14 cellular contexts compared by ENCODE assay signal in the genomic region with DNA sequence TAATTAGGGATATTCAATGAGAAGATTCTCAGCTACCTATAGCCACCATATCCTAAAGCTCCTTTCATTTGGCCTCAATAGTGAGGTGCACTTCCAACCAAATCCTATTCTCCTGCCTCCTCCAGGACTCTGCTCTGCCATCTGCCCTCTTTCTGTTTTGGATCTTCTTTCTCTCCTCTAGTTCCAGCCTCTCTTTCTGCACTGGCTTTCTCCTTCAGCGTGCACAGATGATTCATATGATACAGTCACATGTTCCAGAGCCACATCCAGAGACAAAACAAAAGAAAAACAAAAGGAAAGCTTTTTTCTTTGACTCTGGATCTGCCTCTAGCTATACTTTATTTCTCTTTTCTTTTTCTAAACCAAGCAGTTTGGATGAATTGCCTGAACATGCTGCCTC.
A peak's percentile ranks its signal among the peaks of the same experiment; 100 is the strongest.
DNase-seq lines count a peak whose midpoint lies in the region; ATAC-seq and TF ChIP-seq lines count a peak whose summit lies in the region.
"Had no signal": no experiment of that assay in that cellular context is flagged by ENCODE, and none has a peak within 500 bp of the region (broad histone marks: within the 10 kb centered on the region; RNA-seq: fewer than 3 reads in every experiment).

No MANE protein-coding gene starts in this region.

- no peak for TF ChIP-seq CTCF in mammary epithelial cell (conservative IDR thresholded peaks at IDR 0.05 in 1 of 2, IDR thresholded peaks at IDR 0.05 in 1 of 2; ENCODE audit: extremely low read depth in 1 of 2, insufficient read depth in 1 of 2, low read depth in 1 of 2, low read length in 2 of 2)

- H3K9ac ChIP-seq in mammary epithelial cell (ENCODE audit: insufficient read depth, low read length), result no peak overlapping the region

- H3K9me3 ChIP-seq in mammary epithelial cell (replicated peaks; ENCODE audit: insufficient read depth, low read length) (no peaks in the 10 kb centered on the region), T-helper 17 cell (ENCODE audit: control insufficient read depth, low read length, poor library complexity, severe bottlenecking) (no peaks in the 10 kb centered on the region)
- H3K9me3 ChIP-seq: colonic mucosa, thyroid gland had no signal

- WGBS in mammary epithelial cell (ENCODE audit: low coverage, missing lambda C conversion rate), result 38% methylated on average over 1 of the region's 1 CpG

- no peak overlapping the region for H3K4me3 Mint-ChIP-seq in T-helper 17 cell
- H3K4me3 Mint-ChIP-seq: nephron had no signal

- intact Hi-C loops in mammary epithelial cell (cut with micrococcal nuclease), result no loop called here

- H3K4me1 ChIP-seq in ACC112 (ENCODE audit: control insufficient read depth, insufficient read depth, low read length, unreplicated experiment) (peaks cover 8% of the 10 kb centered on the region), mammary epithelial cell (ENCODE audit: insufficient read depth, low read length) (peaks cover 8% of the 10 kb centered on the region)
- H3K4me1 ChIP-seq: colonic mucosa, thyroid gland had no signal

- no peaks in the 10 kb centered on the region for H4K20me1 ChIP-seq in mammary epithelial cell (ENCODE audit: insufficient read depth, low read length)

- no peak overlapping the region for H3K27ac Mint-ChIP-seq in T-helper 17 cell
- H3K27ac Mint-ChIP-seq: activated naive CD4-positive, alpha-beta T cell treated with anti-CD3 and anti-CD28 coated beads, Interleukin-2, amount 50 U/mL, for 72 hours; nephron had no signal

- peaks cover 4% of the 10 kb centered on the region for H3K4me1 Mint-ChIP-seq in T-helper 17 cell
- H3K4me1 Mint-ChIP-seq: nephron had no signal

- CTCF ChIA-PET in mammary epithelial cell (lab: Charles Lee; ENCODE audit: low non-redundant PET), result no interaction called here

- H2AFZ ChIP-seq in ACC112 (ENCODE audit: low read length, unreplicated experiment), result peak overlapping the region; percentile 59
- H2AFZ ChIP-seq in mammary epithelial cell (ENCODE audit: low read depth, low read length), result peak overlapping the region; percentile 23

- H3K27me3 ChIP-seq in ACC112 (ENCODE audit: insufficient read depth, low read length) (no peaks in the 10 kb centered on the region), mammary epithelial cell (ENCODE audit: insufficient read depth, low read length) (no peaks in the 10 kb centered on the region)
- H3K27me3 ChIP-seq: colonic mucosa, thyroid gland had no signal

- dilution Hi-C loops in mammary epithelial cell (cut with HindIII; ENCODE audit: low sequenced_read_pairs), result no loop called here

- peaks cover under 1% of the 10 kb centered on the region for H3K27me3 Mint-ChIP-seq in T-helper 17 cell

- in situ Hi-C loops in mammary epithelial cell (cut with MboI; ENCODE audit: low sequenced_read_pairs in 2 of 2), result no loop called here

- ATAC-seq in T-helper 17 cell, result no peak
- ATAC-seq: activated naive CD4-positive, alpha-beta T cell treated with anti-CD3 and anti-CD28 coated beads, Interleukin-2, amount 50 U/mL, for 72 hours had no signal

- peak overlapping the region; percentile 55 for H3K4me2 ChIP-seq in mammary epithelial cell (ENCODE audit: insufficient read depth, low read depth, low read length)

- no peaks in the 10 kb centered on the region; the same call in 1 of the 2 replicates for H3K36me3 ChIP-seq in ACC112 (ENCODE audit: insufficient read depth, low read length)
- no peaks in the 10 kb centered on the region for H3K36me3 ChIP-seq in mammary epithelial cell (ENCODE audit: insufficient read depth, low read length)
- H3K36me3 ChIP-seq: colonic mucosa, thyroid gland had no signal

- H3K27ac ChIP-seq in ACC112 (ENCODE audit: low read depth, low read length) (no peak overlapping the region), mammary epithelial cell (ENCODE audit: insufficient read depth, low read depth, low read length) (no peak overlapping the region)
- H3K27ac ChIP-seq: colonic mucosa, thyroid gland had no signal

- H3K36me3 Mint-ChIP-seq in T-helper 17 cell (ENCODE audit: low read depth), result no peaks in the 10 kb centered on the region
- H3K36me3 Mint-ChIP-seq: activated naive CD4-positive, alpha-beta T cell treated with anti-CD3 and anti-CD28 coated beads, Interleukin-2, amount 50 U/mL, for 72 hours had no signal

- no TSS peak for BruUV-seq in mammary epithelial cell (replicated peaks; lab: Mats Ljungman, UMichigan)

- no peaks in the 10 kb centered on the region for H3K79me2 ChIP-seq in ACC112 (ENCODE audit: control insufficient read depth, insufficient read depth, low read length, unreplicated experiment)
- no peaks in the 10 kb centered on the region for H3K79me2 ChIP-seq in mammary epithelial cell (ENCODE audit: insufficient read depth, low read length)

- DNase-seq in HPDE6-E6E7 (ENCODE audit: extremely low spot score) (peak; percentile 14), mammary epithelial cell (peak; percentile 21), glomerular visceral epithelial cell (ENCODE audit: extremely low spot score) (peak; percentile 14), NCI-H510A treated with DMSO at 0.1 percent for 48 hours (lab: John Stamatoyannopoulos, UW) (no peak), NCI-H345 (lab: John Stamatoyannopoulos, UW) (no peak), ureter (ENCODE audit: low spot score) (no peak), T-helper 17 cell (no peak)
- DNase-seq: colonic mucosa; NCI-H2029; stimulated activated CD4-positive, alpha-beta T cell treated with anti-CD3 and anti-CD28 coated beads, Interleukin-2, amount 100 ng/mL, for 24 hours; thyroid gland had no signal

- 0 out of 2 replicates have a peak overlapping the region, but pooled peaks have one; percentile 11 for H3K4me3 ChIP-seq in ACC112 (ENCODE audit: low read depth, low read length)
- H3K4me3 ChIP-seq in mammary epithelial cell (replicated peaks in 1 of 3; ENCODE audit: insufficient read depth in 1 of 3, low read depth in 2 of 3, low read length in 3 of 3), result no peak overlapping the region
- H3K4me3 ChIP-seq: colonic mucosa, thyroid gland had no signal

Comparison
In these comparisons a context has a peak if more than half of its experiments do, and no peak if none do; other contexts are left out.
1. DNase-seq: peak in HPDE6-E6E7 (single experiment), mammary epithelial cell (single experiment) and glomerular visceral epithelial cell (single experiment); none in NCI-H510A treated with DMSO at 0.1 percent for 48 hours (single experiment), NCI-H345 (single experiment), ureter (single experiment) and T-helper 17 cell (0 of 3).